8 cellular contexts compared by ENCODE assay signal in the genomic region with DNA sequence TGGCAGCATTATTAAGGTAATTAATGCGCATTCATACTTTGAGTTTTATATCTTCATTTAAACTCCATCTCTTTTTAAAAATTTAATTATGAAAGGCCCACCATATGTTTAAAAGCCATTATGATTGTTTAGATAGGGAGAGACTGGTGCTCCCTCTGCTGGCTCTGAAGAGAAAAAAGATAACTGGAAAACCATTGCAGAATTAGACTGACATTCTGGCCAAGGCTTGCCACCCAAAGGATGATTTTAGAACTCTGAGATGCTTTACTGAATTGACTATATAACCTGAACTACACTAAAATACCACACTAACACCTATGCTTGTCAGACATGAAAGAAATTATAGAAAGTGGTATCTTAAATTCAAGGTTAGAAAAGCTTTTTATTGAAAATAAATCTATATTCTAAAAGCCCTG.
DNase-seq lines count a peak whose midpoint lies in the region; ATAC-seq and TF ChIP-seq lines count a peak whose summit lies in the region.

No MANE protein-coding gene starts in this region.

- H3K27me3 ChIP-seq in heart left ventricle (no peaks in the 10 kb centered on the region), right cardiac atrium (ENCODE audit: control insufficient read depth, insufficient read depth) (no peaks in the 10 kb centered on the region), PC-9 (ENCODE audit: insufficient read depth, low read depth) (no peaks in the 10 kb centered on the region), esophagus squamous epithelium (no peaks in the 10 kb centered on the region), psoas muscle (ENCODE audit: insufficient read depth in 3 of 3, low read length in 2 of 3) (no peaks in the 10 kb centered on the region)

- no TSS peak for BruUV-seq in PC-9 (replicated peaks; lab: Mats Ljungman, UMichigan)

- H3F3A ChIP-seq in PC-9 (ENCODE audit: insufficient read depth, low read depth) = no peaks in the 10 kb centered on the region

- no peaks in the 10 kb centered on the region for H3K4me1 Mint-ChIP-seq in naive thymus-derived CD8-positive, alpha-beta T cell

- H3K79me2 ChIP-seq in PC-9 (ENCODE audit: low read depth) = no peaks in the 10 kb centered on the region

- H3K36me3 ChIP-seq in heart left ventricle = no peaks in the 10 kb centered on the region
- H3K36me3 ChIP-seq in PC-9 (ENCODE audit: low read depth) = no peaks in the 10 kb centered on the region
- H3K36me3 ChIP-seq in esophagus squamous epithelium = no peaks in the 10 kb centered on the region
- H3K36me3 ChIP-seq in psoas muscle (ENCODE audit: insufficient read depth in 1 of 2, low read depth in 1 of 2) = no peaks in the 10 kb centered on the region

- intact Hi-C loops in heart left ventricle (cut with DNase I) = loop anchor here in 6 of 10 donors (2.0 to 10.0 kb wide), 6 partner anchors 411 to 462 kb away; partner anchors contain the start of gene NXPH2 (in 3 of the 6)
- intact Hi-C loops in right cardiac atrium (cut with DNase I) = loop anchor here in 2 of 4 donors (5.0 kb wide), 1 partner anchor 427 kb away; no protein-coding TSS in a partner anchor
- intact Hi-C loops in PC-9 (cut with micrococcal nuclease; ENCODE audit: unreplicated experiment) = loop anchor here (1.0 to 10.0 kb wide), 6 partner anchors 279 to 507 kb away; no protein-coding TSS in a partner anchor
- intact Hi-C loops in esophagus squamous epithelium (cut with DNase I) = no loop called here
- intact Hi-C loops in psoas muscle (cut with DNase I) = loop anchor here in 1 of 2 donors (5.0 to 10.0 kb wide), 2 partner anchors 411 to 427 kb away; partner anchors contain the start of gene NXPH2

- peaks cover 0 to 4% (median 0%) of the 10 kb centered on the region in 9 donors for H3K9me3 Mint-ChIP-seq in naive thymus-derived CD8-positive, alpha-beta T cell

- DNase-seq in heart left ventricle = no peak
- DNase-seq in right cardiac atrium = no peak
- DNase-seq in HPDE6-E6E7 (ENCODE audit: extremely low spot score) = peak; percentile 8
- DNase-seq in PC-9 = no peak
- DNase-seq in esophagus squamous epithelium (lab: John Stamatoyannopoulos, UW) = no peak
- no peak for DNase-seq in psoas muscle
- no peak for DNase-seq in naive thymus-derived CD8-positive, alpha-beta T cell
- DNase-seq in omental fat pad (ENCODE audit: low spot score) = no peak

- no peaks in the 10 kb centered on the region for H4K20me1 ChIP-seq in PC-9 (ENCODE audit: insufficient read depth)

- POLR2A ChIA-PET in PC-9 (lab: Charles Lee; ENCODE audit: unreplicated experiment) = no interaction called here
- POLR2A ChIA-PET in naive thymus-derived CD8-positive, alpha-beta T cell (lab: Charles Lee) = no interaction called here

- no peak overlapping the region for H2AFZ ChIP-seq in PC-9

- CTCF ChIA-PET in PC-9 (lab: Charles Lee) = interaction anchor here (0.6 kb wide), 3 partner anchors 410 to 511 kb away, joined by 3 to 4 read pairs (median 4); partner anchors contain the start of gene HNMT

- H3K4me3 Mint-ChIP-seq in naive thymus-derived CD8-positive, alpha-beta T cell = no peak overlapping the region

- H3K36me3 Mint-ChIP-seq in naive thymus-derived CD8-positive, alpha-beta T cell = peaks cover 0 to 4% (median 2%) of the 10 kb centered on the region in 3 donors

- TF ChIP-seq CTCF in heart left ventricle (IDR thresholded peaks at IDR 0.05) = peak; percentile 37 to 74 (median 61)
- TF ChIP-seq CTCF in PC-9 (conservative IDR thresholded peaks at IDR 0.05) = peak; percentile 80
- peak in 5 of 6 experiments; percentile 39 to 58 (median 44) for TF ChIP-seq CTCF in esophagus squamous epithelium (IDR thresholded peaks at IDR 0.05)
- TF ChIP-seq CTCF in psoas muscle (IDR thresholded peaks at IDR 0.05) = peak; percentile 59
- no peak for TF ChIP-seq CTCF in omental fat pad (IDR thresholded peaks at IDR 0.05)

- no peaks in the 10 kb centered on the region for H3K9me2 ChIP-seq in PC-9 (ENCODE audit: insufficient read depth)

- H3K27ac Mint-ChIP-seq in naive thymus-derived CD8-positive, alpha-beta T cell = no peak overlapping the region

- H3K4me1 ChIP-seq in heart left ventricle (no peaks in the 10 kb centered on the region), right cardiac atrium (ENCODE audit: control insufficient read depth, insufficient read depth, low read length) (no peaks in the 10 kb centered on the region), PC-9 (replicated peaks; ENCODE audit: insufficient read depth) (no peaks in the 10 kb centered on the region), esophagus squamous epithelium (no peaks in the 10 kb centered on the region), psoas muscle (no peaks in the 10 kb centered on the region)

- H3K9me3 ChIP-seq in heart left ventricle (no peaks in the 10 kb centered on the region), right cardiac atrium (ENCODE audit: control insufficient read depth, low read length) (no peaks in the 10 kb centered on the region), PC-9 (ENCODE audit: insufficient read depth, low read depth) (no peaks in the 10 kb centered on the region), esophagus squamous epithelium (no peaks in the 10 kb centered on the region), psoas muscle (no peaks in the 10 kb centered on the region)

- ATAC-seq in heart left ventricle (no peak), right cardiac atrium (no peak), psoas muscle (peak in 1 of 4 donors; percentile 57), omental fat pad (ENCODE audit: low FRiP score) (no peak)
- no peak for ATAC-seq in naive thymus-derived CD8-positive, alpha-beta T cell

- H3K4me2 ChIP-seq in PC-9 = no peak overlapping the region

- H3K27ac ChIP-seq in heart left ventricle = no peak overlapping the region
- no peak overlapping the region for H3K27ac ChIP-seq in right cardiac atrium (ENCODE audit: low read length)
- no peak overlapping the region for H3K27ac ChIP-seq in PC-9
- H3K27ac ChIP-seq in esophagus squamous epithelium = no peak overlapping the region
- no peak overlapping the region for H3K27ac ChIP-seq in psoas muscle

- H3K4me3 ChIP-seq in heart left ventricle = no peak overlapping the region
- H3K4me3 ChIP-seq in right cardiac atrium (ENCODE audit: low read length) = no peak overlapping the region
- H3K4me3 ChIP-seq in PC-9 = no peak overlapping the region
- H3K4me3 ChIP-seq in esophagus squamous epithelium = no peak overlapping the region
- no peak overlapping the region for H3K4me3 ChIP-seq in psoas muscle

- 65 to 69% (median 67%) methylated on average over 1 of the region's 1 CpG for WGBS in heart left ventricle, 4 donors
- WGBS in right cardiac atrium = 48% methylated on average over 1 of the region's 1 CpG
- WGBS in esophagus squamous epithelium, 2 donors = 67 to 78% methylated on average over 1 of the region's 1 CpG
- 50 to 67% (median 62%) methylated on average over 1 of the region's 1 CpG for WGBS in psoas muscle, 3 donors

- TF ChIP-seq POLR2A in heart left ventricle (IDR thresholded peaks at IDR 0.05) = no peak
- no peak for TF ChIP-seq POLR2A in esophagus squamous epithelium (IDR thresholded peaks at IDR 0.05)

- peaks cover 0 to 7% (median 4%) of the 10 kb centered on the region in 5 donors for H3K27me3 Mint-ChIP-seq in naive thymus-derived CD8-positive, alpha-beta T cell

Comparison
In these comparisons a context has a peak if more than half of its experiments do, and no peak if none do; other contexts are left out.
1. CTCF ChIP-seq: peak in heart left ventricle (12 of 12), PC-9 (single experiment), esophagus squamous epithelium (5 of 6) and psoas muscle (single experiment); none in omental fat pad (0 of 3).